21 cellular contexts compared by ENCODE assay signal in genomic region chr5:74243634-74244033, GRCh38.
A peak's percentile ranks its signal among the peaks of the same experiment; 100 is the strongest.
DNase-seq lines count a peak whose midpoint lies in the region; TF ChIP-seq lines count a peak whose summit lies in the region.
"Had no signal": no experiment of that assay in that cellular context is flagged by ENCODE, and none has a peak within 500 bp of the region (broad histone marks: within the 10 kb centered on the region; RNA-seq: fewer than 3 reads in every experiment).

No MANE protein-coding gene starts in this region.

- 0 out of 2 replicates have a peak, but pooled peaks cover 3% of the 10 kb centered on the region for H3K27me3 Mint-ChIP-seq in HFFc6 (ENCODE audit: insufficient read depth)
- H3K27me3 Mint-ChIP-seq: type B pancreatic cell had no signal

- peaks cover 34% of the 10 kb centered on the region for H3K4me1 ChIP-seq in SJSA1 (replicated peaks)
- H3K4me1 ChIP-seq: right lobe of liver had no signal

- H3K36me3 Mint-ChIP-seq in HFFc6 (ENCODE audit: low read depth) = no peaks in the 10 kb centered on the region
- H3K36me3 Mint-ChIP-seq: type B pancreatic cell had no signal

- H3K9me3 Mint-ChIP-seq in HFFc6 = no peaks in the 10 kb centered on the region
- H3K9me3 Mint-ChIP-seq: activated T-helper 1 cell treated with anti-CD3 and anti-CD28 coated beads, Interleukin-12 subunit alpha, Interleukin-12 subunit beta, Interleukin-2, Interleukin-4 antibody, amounts not matched to agents 30 ng/mL and 10 ng/mL and 1 ng/mL, durations not matched to agents 14 hours and 24 hours and 36 hours; CD4-positive, alpha-beta T cell; H9; type B pancreatic cell had no signal

- TF ChIP-seq CTCF in AG10803 (conservative IDR thresholded peaks at IDR 0.05; ENCODE audit: low read length) (no peak), HFFc6 (IDR thresholded peaks at IDR 0.05) (no peak), fibroblast of pulmonary artery (IDR thresholded peaks at IDR 0.05; ENCODE audit: low read length, missing control alignments) (no peak)

- H3K27me3 ChIP-seq in SJSA1 (replicated peaks) = no peaks in the 10 kb centered on the region
- H3K27me3 ChIP-seq: right lobe of liver had no signal

- peak; percentile 37 for DNase-seq in AG10803 (ENCODE audit: low read depth)
- peak; percentile 16 for DNase-seq in HFFc6
- DNase-seq in SJSA1 (ENCODE audit: low read depth in 1 of 2, low spot score in 2 of 2) = no peak
- DNase-seq in fibroblast of pulmonary artery (ENCODE audit: low read depth) = peak; percentile 48
- DNase-seq in NCI-H774 (lab: John Stamatoyannopoulos, UW) = no peak
- DNase-seq in D341Med (ENCODE audit: low spot score) = no peak
- DNase-seq in glomerular visceral epithelial cell (ENCODE audit: extremely low spot score) = no peak
- DNase-seq in erythroblast (lab: John Stamatoyannopoulos, UW) = no peak
- DNase-seq: activated CD8-positive, alpha-beta T cell treated with anti-CD3 and anti-CD28 coated beads, Interleukin-2, amount 10 ng/mL, durations not matched to agents 7 days and 5 days; adrenal gland; CD4-positive, alpha-beta T cell; cerebellar nuclear complex; GDM1; H9; head of caudate nucleus; kidney; midbrain; MV-4-11; right lobe of liver had no signal

- no peaks in the 10 kb centered on the region; the same call in 1 of the 2 replicates for H3K4me1 Mint-ChIP-seq in HFFc6 (ENCODE audit: low read depth)

- H3K4me3 ChIP-seq in AG10803 (ENCODE audit: low read length) (no peak overlapping the region), SJSA1 (no peak overlapping the region), fibroblast of pulmonary artery (replicated peaks; ENCODE audit: low read depth, low read length) (no peak overlapping the region)
- H3K4me3 ChIP-seq: adrenal gland, right lobe of liver had no signal

- peak overlapping the region; percentile 44; the same call in 1 of the 2 replicates for H3K27ac Mint-ChIP-seq in HFFc6
- H3K27ac Mint-ChIP-seq: activated CD8-positive, alpha-beta T cell treated with anti-CD3 and anti-CD28 coated beads, Interleukin-2, amount 10 ng/mL, durations not matched to agents 7 days and 5 days; activated T-helper 1 cell treated with anti-CD3 and anti-CD28 coated beads, Interleukin-12 subunit alpha, Interleukin-12 subunit beta, Interleukin-2, Interleukin-4 antibody, amounts not matched to agents 30 ng/mL and 10 ng/mL and 1 ng/mL, durations not matched to agents 14 hours and 24 hours and 36 hours; CD4-positive, alpha-beta T cell; H9 had no signal

- H3K4me3 Mint-ChIP-seq in HFFc6 = no peak overlapping the region
- H3K4me3 Mint-ChIP-seq: activated CD8-positive, alpha-beta T cell treated with anti-CD3 and anti-CD28 coated beads, Interleukin-2, amount 10 ng/mL, durations not matched to agents 7 days and 5 days; activated T-helper 1 cell treated with anti-CD3 and anti-CD28 coated beads, Interleukin-12 subunit alpha, Interleukin-12 subunit beta, Interleukin-2, Interleukin-4 antibody, amounts not matched to agents 30 ng/mL and 10 ng/mL and 1 ng/mL, durations not matched to agents 14 hours and 24 hours and 36 hours; CD4-positive, alpha-beta T cell; H9; type B pancreatic cell had no signal

- H3K27ac ChIP-seq in SJSA1 = 0 out of 2 replicates have a peak overlapping the region, but pooled peaks have one; percentile 14
- H3K27ac ChIP-seq: adrenal gland, right lobe of liver had no signal

- H3K36me3 ChIP-seq in SJSA1 = no peaks in the 10 kb centered on the region
- H3K36me3 ChIP-seq: adrenal gland, right lobe of liver had no signal

- H3K9me3 ChIP-seq in SJSA1 (replicated peaks) = no peaks in the 10 kb centered on the region; the same call in 1 of the 2 replicates
- H3K9me3 ChIP-seq: adrenal gland, right lobe of liver had no signal

- no peak for TF ChIP-seq POLR2A in erythroblast (IDR thresholded peaks at IDR 0.05; ENCODE audit: low read length)

Comparison
In these comparisons a context has a peak if more than half of its experiments do, and no peak if none do; other contexts are left out.
1. DNase-seq: peak in AG10803 (single experiment), HFFc6 (single experiment) and fibroblast of pulmonary artery (single experiment); none in SJSA1 (0 of 2), NCI-H774 (single experiment), D341Med (single experiment), glomerular visceral epithelial cell (single experiment) and erythroblast (0 of 2).